ENCODE assay signal across 28 cellular contexts in genomic region chr7:116704650-116705049, GRCh38. TPM values are rescaled to one million over a fixed set of nuclear protein-coding genes. Genes with fewer than 3 reads are reported as not detected.
"Had no signal": no experiment of that assay in that cellular context is flagged by ENCODE, and none has a peak within 500 bp of the region (broad histone marks: within the 10 kb centered on the region; RNA-seq: fewer than 3 reads in every experiment).

No MANE protein-coding gene starts in this region.

- H3K27ac ChIP-seq: ascending aorta, brain microvascular endothelial cell, esophagus squamous epithelium, hepatocyte, neutrophil, pancreas, prostate gland, right atrium auricular region had no signal

- H3K4me2 ChIP-seq: hepatocyte had no signal

- H3K9me3 ChIP-seq: ascending aorta, esophagus squamous epithelium, neutrophil, pancreas, prostate gland, right atrium auricular region, tibial nerve had no signal

- H3K4me1 Mint-ChIP-seq: activated CD4-positive, alpha-beta T cell treated with anti-CD3 and anti-CD28 coated beads, Interleukin-2, amount 10 ng/mL, durations not matched to agents 24 days and 14 days; activated naive CD4-positive, alpha-beta T cell treated with anti-CD3 and anti-CD28 coated beads, Interleukin-2, amount 10 ng/mL, durations not matched to agents 7 days and 5 days; activated naive CD8-positive, alpha-beta T cell treated with anti-CD3 and anti-CD28 coated beads, Interleukin-2, amount 10 ng/mL, durations not matched to agents 7 days and 5 days had no signal

- H3K4me1 ChIP-seq: prostate gland, right atrium auricular region had no signal

- H3K27me3 ChIP-seq: ascending aorta, brain microvascular endothelial cell, hepatocyte, neutrophil, pancreas, right atrium auricular region, tibial nerve had no signal

- H3K9me3 Mint-ChIP-seq: activated CD4-positive, alpha-beta memory T cell treated with anti-CD3 and anti-CD28 coated beads for 36 hours; activated CD4-positive, alpha-beta T cell treated with anti-CD3 and anti-CD28 coated beads, Interleukin-2, amount 10 ng/mL, durations not matched to agents 24 days and 14 days; activated naive CD4-positive, alpha-beta T cell treated with anti-CD3 and anti-CD28 coated beads, Interleukin-2, amount 10 ng/mL, durations not matched to agents 7 days and 5 days; activated naive CD8-positive, alpha-beta T cell treated with anti-CD3 and anti-CD28 coated beads, Interleukin-2, amount 10 ng/mL, durations not matched to agents 7 days and 5 days; activated T-helper 1 cell treated with anti-CD3 and anti-CD28 coated beads, Interleukin-12 subunit alpha, Interleukin-12 subunit beta, Interleukin-2, Interleukin-4 antibody, amounts not matched to agents 30 ng/mL and 10 ng/mL and 1 ng/mL, durations not matched to agents 14 hours and 24 hours and 36 hours; endodermal cell; nephron progenitor cell had no signal

- H3K4me3 Mint-ChIP-seq: activated CD4-positive, alpha-beta memory T cell treated with anti-CD3 and anti-CD28 coated beads for 36 hours; activated CD4-positive, alpha-beta T cell treated with anti-CD3 and anti-CD28 coated beads, Interleukin-2, amount 10 ng/mL, durations not matched to agents 24 days and 14 days; activated naive CD4-positive, alpha-beta T cell treated with anti-CD3 and anti-CD28 coated beads, Interleukin-2, amount 10 ng/mL, durations not matched to agents 7 days and 5 days; activated naive CD8-positive, alpha-beta T cell treated with anti-CD3 and anti-CD28 coated beads, Interleukin-2, amount 10 ng/mL, durations not matched to agents 7 days and 5 days; activated T-helper 1 cell treated with anti-CD3 and anti-CD28 coated beads, Interleukin-12 subunit alpha, Interleukin-12 subunit beta, Interleukin-2, Interleukin-4 antibody, amounts not matched to agents 30 ng/mL and 10 ng/mL and 1 ng/mL, durations not matched to agents 14 hours and 24 hours and 36 hours; endodermal cell; nephron progenitor cell had no signal

- H3K4me3 ChIP-seq: ascending aorta, esophagus squamous epithelium, hepatocyte, pancreas, prostate gland, right atrium auricular region, tibial nerve had no signal

- H3K27ac Mint-ChIP-seq: activated CD4-positive, alpha-beta memory T cell treated with anti-CD3 and anti-CD28 coated beads for 36 hours; activated CD4-positive, alpha-beta T cell treated with anti-CD3 and anti-CD28 coated beads, Interleukin-2, amount 10 ng/mL, durations not matched to agents 24 days and 14 days; activated naive CD4-positive, alpha-beta T cell treated with anti-CD3 and anti-CD28 coated beads, Interleukin-2, amount 10 ng/mL, durations not matched to agents 7 days and 5 days; activated naive CD8-positive, alpha-beta T cell treated with anti-CD3 and anti-CD28 coated beads, Interleukin-2, amount 10 ng/mL, durations not matched to agents 7 days and 5 days; activated T-helper 1 cell treated with anti-CD3 and anti-CD28 coated beads, Interleukin-12 subunit alpha, Interleukin-12 subunit beta, Interleukin-2, Interleukin-4 antibody, amounts not matched to agents 30 ng/mL and 10 ng/mL and 1 ng/mL, durations not matched to agents 14 hours and 24 hours and 36 hours; endodermal cell; nephron progenitor cell had no signal

- H3K36me3 Mint-ChIP-seq: activated CD4-positive, alpha-beta memory T cell treated with anti-CD3 and anti-CD28 coated beads for 36 hours; activated naive CD4-positive, alpha-beta T cell treated with anti-CD3 and anti-CD28 coated beads, Interleukin-2, amount 10 ng/mL, durations not matched to agents 7 days and 5 days; activated naive CD8-positive, alpha-beta T cell treated with anti-CD3 and anti-CD28 coated beads, Interleukin-2, amount 10 ng/mL, durations not matched to agents 7 days and 5 days had no signal

- H3K27me3 Mint-ChIP-seq: activated naive CD4-positive, alpha-beta T cell treated with anti-CD3 and anti-CD28 coated beads, Interleukin-2, amount 10 ng/mL, durations not matched to agents 7 days and 5 days had no signal

- DNase-seq: activated CD4-positive, alpha-beta memory T cell treated with anti-CD3 and anti-CD28 coated beads for 36 hours; activated CD4-positive, alpha-beta T cell treated with anti-CD3 and anti-CD28 coated beads, Interleukin-2, amount 10 ng/mL, durations not matched to agents 24 days and 14 days; activated CD4-positive, CD25-positive, alpha-beta regulatory T cell treated with anti-CD3 and anti-CD28 coated beads, Interleukin-2, amount 50 U/mL, for 72 hours; activated CD8-positive, alpha-beta memory T cell treated with anti-CD3 and anti-CD28 coated beads, Interleukin-2, amount 50 U/mL, for 4 hours; activated gamma-delta T cell; activated naive CD4-positive, alpha-beta T cell treated with anti-CD3 and anti-CD28 coated beads, Interleukin-2, amount 10 ng/mL, durations not matched to agents 7 days and 5 days; activated naive CD8-positive, alpha-beta T cell treated with anti-CD3 and anti-CD28 coated beads, Interleukin-2, amount 10 ng/mL, durations not matched to agents 7 days and 5 days; activated T-cell treated with anti-CD3 and anti-CD28 coated beads, Interleukin-2, amount 50 U/mL, for 1 hour; brain microvascular endothelial cell; caudate nucleus; endodermal cell; esophagus squamous epithelium; glutamatergic neuron; islet precursor cell; left ventricle myocardium superior; nephron progenitor cell; pancreas; stimulated activated CD4-positive, alpha-beta T cell treated with anti-CD3 and anti-CD28 coated beads, Interleukin-15, amount 100 ng/mL, for 24 hours; stimulated activated CD4-positive, alpha-beta T cell treated with anti-CD3 and anti-CD28 coated beads, Interleukin-2, amount 100 ng/mL, for 24 hours; stimulated activated naive CD4-positive, alpha-beta T cell; T-helper 2 cell had no signal

- H2AFZ ChIP-seq: hepatocyte had no signal

- H3K36me3 ChIP-seq: ascending aorta, brain microvascular endothelial cell, esophagus squamous epithelium, neutrophil, pancreas, prostate gland, right atrium auricular region, tibial nerve had no signal

- ATAC-seq: left ventricle myocardium superior, pancreas had no signal

RNA-seq across cellular contexts. Expression of gene MET, which starts 32.7 kb away (rescaled TPM):
- total RNA-seq: activated naive CD8-positive, alpha-beta T cell treated with anti-CD3 and anti-CD28 coated beads, Interleukin-2, amount 10 ng/mL, durations not matched to agents 7 days and 5 days had no signal
